Comparison of ENCODE assay signal across 10 cellular contexts in genomic region chr15:90142216-90143175, GRCh38. TPM values are rescaled to one million over a fixed set of nuclear protein-coding genes. Genes with fewer than 3 reads are reported as not detected.
DNase-seq lines count a peak whose midpoint lies in the region; ATAC-seq and TF ChIP-seq lines count a peak whose summit lies in the region.
"Had no signal": no experiment of that assay in that cellular context is flagged by ENCODE, and none has a peak within 500 bp of the region (broad histone marks: within the 10 kb centered on the region; RNA-seq: fewer than 3 reads in every experiment).

No MANE protein-coding gene starts in this region.

- peak overlapping the region; percentile 42 for H3K27ac Mint-ChIP-seq in CD8-positive, alpha-beta T cell
- peak overlapping the region; percentile 69 for H3K27ac Mint-ChIP-seq in activated T-helper 17 cell treated with anti-CD3 and anti-CD28 coated beads, Interleukin-2, amount 50 U/mL, for 72 hours
- peak overlapping the region; percentile 25 for H3K27ac Mint-ChIP-seq in neural progenitor cell

- no peaks in the 10 kb centered on the region for H4K20me1 ChIP-seq in PC-3 (ENCODE audit: low read length)
- H4K20me1 ChIP-seq in neural progenitor cell (ENCODE audit: low read depth): no peaks in the 10 kb centered on the region

- H3K4me1 Mint-ChIP-seq in CD8-positive, alpha-beta T cell (ENCODE audit: low read depth): peaks cover 24% of the 10 kb centered on the region
- peaks cover 13% of the 10 kb centered on the region for H3K4me1 Mint-ChIP-seq in activated T-helper 17 cell treated with anti-CD3 and anti-CD28 coated beads, Interleukin-2, amount 50 U/mL, for 72 hours
- peaks cover 20% of the 10 kb centered on the region for H3K4me1 Mint-ChIP-seq in neural progenitor cell

- H3K79me2 ChIP-seq in PC-3 (ENCODE audit: low read length) (no peaks in the 10 kb centered on the region), neural progenitor cell (ENCODE audit: low read depth) (no peaks in the 10 kb centered on the region)

- H3K27ac ChIP-seq in CD8-positive, alpha-beta T cell (ENCODE audit: low read depth, low read length): no peak overlapping the region
- 0 out of 2 replicates have a peak overlapping the region, but pooled peaks have one; percentile 18 for H3K27ac ChIP-seq in PC-3 (ENCODE audit: low read length)
- no peak overlapping the region for H3K27ac ChIP-seq in neural progenitor cell
- H3K27ac ChIP-seq: thoracic aorta had no signal

- no peak for TF ChIP-seq CTCF in CD8-positive, alpha-beta T cell (IDR thresholded peaks at IDR 0.05)
- TF ChIP-seq CTCF in PC-3 (conservative IDR thresholded peaks at IDR 0.05; ENCODE audit: low read depth, low read length) (no peak), neural progenitor cell (IDR thresholded peaks at IDR 0.05) (no peak)

- H3K9ac ChIP-seq in PC-3 (ENCODE audit: low read length) (0 out of 2 replicates have a peak overlapping the region, but pooled peaks have one; percentile 19), neural progenitor cell (no peak overlapping the region)

- H3K9me3 Mint-ChIP-seq in CD8-positive, alpha-beta T cell: peaks cover 3% of the 10 kb centered on the region
- H3K9me3 Mint-ChIP-seq in activated T-helper 17 cell treated with anti-CD3 and anti-CD28 coated beads, Interleukin-2, amount 50 U/mL, for 72 hours: no peaks in the 10 kb centered on the region
- H3K9me3 Mint-ChIP-seq in neural progenitor cell: no peaks in the 10 kb centered on the region
- H3K9me3 Mint-ChIP-seq: IgD-negative memory B cell had no signal

- no TSS peak for BruUV-seq in PC-3 (replicated peaks; lab: Mats Ljungman, UMichigan)

- peak; percentile 7 to 83 (median 46) for DNase-seq in CD8-positive, alpha-beta T cell
- DNase-seq in PC-3: no peak
- DNase-seq in neural progenitor cell (ENCODE audit: low spot score): no peak
- no peak for DNase-seq in SKM-1 (lab: John Stamatoyannopoulos, UW; ENCODE audit: unreplicated experiment)
- DNase-seq in G401 (ENCODE audit: low spot score): no peak

- H3K4me2 ChIP-seq in PC-3 (ENCODE audit: low read length) (peak overlapping the region; percentile 29), neural progenitor cell (no peak overlapping the region)

- intact Hi-C loops in CD8-positive, alpha-beta T cell (cut with DNase I, micrococcal nuclease): loop anchor here (1.0 to 5.0 kb wide), 6 partner anchors 40 to 159 kb away; partner anchors contain the start of genes CIB1 (in 2 of the 2), GDPGP1 (in 2 of the 2) and IDH2 (in 2 of the 2)
- intact Hi-C loops in PC-3 (cut with micrococcal nuclease): loop anchor here (1.0 to 5.0 kb wide), 2 partner anchors 90 to 144 kb away; partner anchors contain the start of genes CIB1 and GDPGP1

- peak; percentile 92 for ATAC-seq in CD8-positive, alpha-beta T cell
- ATAC-seq in PC-3 (no peak), GM18519 (IDR thresholded peaks at IDR 0.05; ENCODE audit: low FRiP score, unreplicated experiment) (no peak), GM18858 (IDR thresholded peaks at IDR 0.05; ENCODE audit: unreplicated experiment) (no peak)
- peak; percentile 78 for ATAC-seq in activated T-helper 17 cell treated with anti-CD3 and anti-CD28 coated beads, Interleukin-2, amount 50 U/mL, for 72 hours (replicated peaks)

- H3K4me1 ChIP-seq in CD8-positive, alpha-beta T cell (ENCODE audit: insufficient read depth, low read length): peaks cover 16% of the 10 kb centered on the region
- H3K4me1 ChIP-seq in PC-3 (ENCODE audit: insufficient read depth, low read length) (peaks cover 13% of the 10 kb centered on the region), neural progenitor cell (no peaks in the 10 kb centered on the region)

- CTCF ChIA-PET in CD8-positive, alpha-beta T cell (lab: Charles Lee): interaction anchor here (1.0 to 3.0 kb wide), 9 partner anchors 11 to 134 kb away, joined by 3 to 13 read pairs (median 5); no protein-coding TSS in a partner anchor
- CTCF ChIA-PET in PC-3 (lab: Charles Lee): interaction anchor here (0.8 to 1.4 kb wide), 2 partner anchors 79 to 90 kb away, joined by 3 to 9 read pairs; partner anchors contain the start of genes CIB1 and GDPGP1

- H3K4me3 ChIP-seq in CD8-positive, alpha-beta T cell (ENCODE audit: low read depth, low read length): peak overlapping the region; percentile 0
- H3K4me3 ChIP-seq in PC-3 (ENCODE audit: low read length) (no peak overlapping the region), neural progenitor cell (no peak overlapping the region)
- H3K4me3 ChIP-seq: thoracic aorta had no signal

- no peaks in the 10 kb centered on the region for H3K27me3 ChIP-seq in CD8-positive, alpha-beta T cell (ENCODE audit: insufficient read depth, low read length)
- no peaks in the 10 kb centered on the region for H3K27me3 ChIP-seq in PC-3 (ENCODE audit: low read length)
- no peaks in the 10 kb centered on the region for H3K27me3 ChIP-seq in neural progenitor cell

- H3K4me3 Mint-ChIP-seq in CD8-positive, alpha-beta T cell: peak overlapping the region; percentile 61
- H3K4me3 Mint-ChIP-seq in activated T-helper 17 cell treated with anti-CD3 and anti-CD28 coated beads, Interleukin-2, amount 50 U/mL, for 72 hours: peak overlapping the region; percentile 69
- no peak overlapping the region for H3K4me3 Mint-ChIP-seq in neural progenitor cell
- H3K4me3 Mint-ChIP-seq: IgD-negative memory B cell had no signal

- in situ Hi-C loops in G401 (cut with HindIII; ENCODE audit: low sequenced_read_pairs): loop anchor here (10.0 kb wide), 1 partner anchor 72 kb away; no protein-coding TSS in a partner anchor

- H3K9me2 ChIP-seq in PC-3 (replicated peaks; ENCODE audit: low read length): no peaks in the 10 kb centered on the region

- H3F3A ChIP-seq in PC-3 (ENCODE audit: low read length, unreplicated experiment): no peaks in the 10 kb centered on the region
- H3F3A ChIP-seq in neural progenitor cell (ENCODE audit: low read depth): peaks cover 8% of the 10 kb centered on the region

- H3K9me3 ChIP-seq in CD8-positive, alpha-beta T cell (ENCODE audit: low read length): peaks cover 6% of the 10 kb centered on the region
- H3K9me3 ChIP-seq in PC-3 (ENCODE audit: low read length) (no peaks in the 10 kb centered on the region), neural progenitor cell (ENCODE audit: low read depth) (no peaks in the 10 kb centered on the region)
- H3K9me3 ChIP-seq: thoracic aorta had no signal

- H3K36me3 Mint-ChIP-seq in CD8-positive, alpha-beta T cell: no peaks in the 10 kb centered on the region
- no peaks in the 10 kb centered on the region for H3K36me3 Mint-ChIP-seq in activated T-helper 17 cell treated with anti-CD3 and anti-CD28 coated beads, Interleukin-2, amount 50 U/mL, for 72 hours (ENCODE audit: low read depth)
- no peaks in the 10 kb centered on the region for H3K36me3 Mint-ChIP-seq in neural progenitor cell
- H3K36me3 Mint-ChIP-seq: IgD-negative memory B cell had no signal

- POLR2A ChIA-PET in CD8-positive, alpha-beta T cell (lab: Charles Lee): interaction anchor here (0.6 kb wide), 1 partner anchor 161 kb away, joined by 3 read pairs; no protein-coding TSS in a partner anchor
- POLR2A ChIA-PET in PC-3 (lab: Charles Lee; ENCODE audit: unreplicated experiment): interaction anchor here (0.6 kb wide), 1 partner anchor 328 kb away, joined by 3 read pairs; no protein-coding TSS in a partner anchor

- peak overlapping the region; percentile 74 for H2AFZ ChIP-seq in PC-3 (ENCODE audit: low read length)
- H2AFZ ChIP-seq in neural progenitor cell (replicated peaks): peak overlapping the region; percentile 51

- H3K36me3 ChIP-seq in CD8-positive, alpha-beta T cell (ENCODE audit: insufficient read depth, low read length): no peaks in the 10 kb centered on the region
- no peaks in the 10 kb centered on the region for H3K36me3 ChIP-seq in PC-3 (ENCODE audit: low read depth, low read length)
- no peaks in the 10 kb centered on the region for H3K36me3 ChIP-seq in neural progenitor cell
- H3K36me3 ChIP-seq: thoracic aorta had no signal

- H3K27me3 Mint-ChIP-seq in CD8-positive, alpha-beta T cell (ENCODE audit: low read depth): no peaks in the 10 kb centered on the region
- no peaks in the 10 kb centered on the region for H3K27me3 Mint-ChIP-seq in activated T-helper 17 cell treated with anti-CD3 and anti-CD28 coated beads, Interleukin-2, amount 50 U/mL, for 72 hours
- H3K27me3 Mint-ChIP-seq in neural progenitor cell (ENCODE audit: insufficient read depth, low read depth): peaks cover 4% of the 10 kb centered on the region

RNA-seq across cellular contexts. Expression of gene IDH2, which starts 40.2 kb away (rescaled TPM):
- total RNA-seq in CD8-positive, alpha-beta T cell: 10 to 100 TPM; 41.5 to 42.2 TPM
- total RNA-seq in PC-3 (2014; rRNA removed) (80.6 and 94.1 TPM in 2 replicates), neural progenitor cell (ENCODE audit: low replicate concordance) (93.1 and 134 TPM in 2 replicates)
- 10 to 100 TPM; 53.5 to 75.6 TPM for total RNA-seq in activated T-helper 17 cell treated with anti-CD3 and anti-CD28 coated beads, Interleukin-2, amount 50 U/mL, for 72 hours
- 46.2 and 52.9 TPM in 2 replicates for total RNA-seq in G401 (2014; rRNA removed; shearing (Covaris generic))

RNA-seq across cellular contexts. Expression of gene SEMA4B, which starts 58.6 kb away (rescaled TPM):
- total RNA-seq in CD8-positive, alpha-beta T cell: 10 to 100 TPM in 1 of 2 experiments, 1 to 10 TPM in 1; 7.5 to 12.3 TPM
- 114 and 175 TPM in 2 replicates for total RNA-seq in PC-3 (2014; rRNA removed)
- total RNA-seq in activated T-helper 17 cell treated with anti-CD3 and anti-CD28 coated beads, Interleukin-2, amount 50 U/mL, for 72 hours: 10 to 100 TPM; 17.3 to 49.1 TPM
- total RNA-seq in neural progenitor cell (ENCODE audit: low replicate concordance): 7.7 and 18.9 TPM in 2 replicates
- 7.1 and 25.4 TPM in 2 replicates for total RNA-seq in G401 (2014; rRNA removed; shearing (Covaris generic))

Comparison
In these comparisons a context has a peak if more than half of its experiments do, and no peak if none do; other contexts are left out.
1. ATAC-seq: peak in CD8-positive, alpha-beta T cell (single experiment) and activated T-helper 17 cell treated with anti-CD3 and anti-CD28 coated beads, Interleukin-2, amount 50 U/mL, for 72 hours (single experiment); none in PC-3 (single experiment), GM18519 (single experiment) and GM18858 (single experiment).
2. DNase-seq: peak in CD8-positive, alpha-beta T cell (7 of 7); none in PC-3 (single experiment), neural progenitor cell (single experiment), SKM-1 (single experiment) and G401 (single experiment).
3. Peak in every context shown above with its lines, with median percentiles within 50 percentile points of each other: H3K27ac Mint-ChIP-seq.